8 cellular contexts compared by ENCODE assay signal in genomic region chr17:8435245-8436168, GRCh38. TPM values are rescaled to one million over a fixed set of nuclear protein-coding genes. Genes with fewer than 3 reads are reported as not detected.
DNase-seq lines count a peak whose midpoint lies in the region; ATAC-seq lines count a peak whose summit lies in the region.

TSS of gene NDEL1 (plus strand) at chr17:8435884. CDS start at chr17:8444272, 8,388 bp downstream.

- peaks cover 18 to 23% (median 22%) of the 10 kb centered on the region in 3 donors for H3K4me1 Mint-ChIP-seq in IgD-negative memory B cell

- peak; percentile 87 for DNase-seq in DMS114 treated with DMSO at 0.1 percent for 48 hours (lab: John Stamatoyannopoulos, UW; ENCODE audit: unreplicated experiment)
- DNase-seq in OCI-M1 (lab: John Stamatoyannopoulos, UW), result peak; percentile 99
- peak; percentile 98 for DNase-seq in activated T-cell treated with anti-CD3 and anti-CD28 coated beads for 24 hours (ENCODE audit: low read depth)
- peak; percentile 98 for DNase-seq in epidermal melanocyte (ENCODE audit: insufficient read length, low spot score)
- DNase-seq in middle frontal gyrus (ENCODE audit: extremely low spot score, low spot score), result peak; percentile 95
- peak; percentile 99 for DNase-seq in stimulated activated CD8-positive, alpha-beta memory T cell treated with anti-CD3 and anti-CD28 coated beads, Interleukin-2, amount 100 ng/mL, for 1 hour (ENCODE audit: low read depth in 2 of 2)

- H3K27me3 Mint-ChIP-seq in IgD-negative memory B cell, result no peaks in the 10 kb centered on the region

- no peaks in the 10 kb centered on the region for H3K9me3 Mint-ChIP-seq in IgD-negative memory B cell

- peak; percentile 92 for ATAC-seq in GM21576 (IDR thresholded peaks at IDR 0.05; ENCODE audit: unreplicated experiment)

- H3K36me3 Mint-ChIP-seq in IgD-negative memory B cell, result no peaks in the 10 kb centered on the region

- H3K27ac Mint-ChIP-seq in IgD-negative memory B cell, result peak within 1 kb of the TSS; percentile 91 to 98 (median 97)

- H3K4me3 Mint-ChIP-seq in IgD-negative memory B cell, result peak within 1 kb of the TSS; percentile 92 to 96 (median 95)

RNA-seq across cellular contexts. Expression of gene NDEL1, which starts in this region (rescaled TPM):
- polyA plus RNA-seq in IgD-negative memory B cell, result 52.3 TPM

Comparison
In these comparisons a context has a peak if more than half of its experiments do, and no peak if none do; other contexts are left out.
1. Peak in every context shown above with its lines: DNase-seq and ATAC-seq.